Comparison of ENCODE assay signal across 9 cellular contexts in genomic region chr5:180718810-180719453, GRCh38. TPM values are rescaled to one million over a fixed set of nuclear protein-coding genes. Genes with fewer than 3 reads are reported as not detected.
A peak's percentile ranks its signal among the peaks of the same experiment; 100 is the strongest.
DNase-seq lines count a peak whose midpoint lies in the region; ATAC-seq, FAIRE-seq and TF ChIP-seq lines count a peak whose summit lies in the region.
"Had no signal": no experiment of that assay in that cellular context is flagged by ENCODE, and none has a peak within 500 bp of the region (broad histone marks: within the 10 kb centered on the region; RNA-seq: fewer than 3 reads in every experiment).

No MANE protein-coding gene starts in this region.

- FAIRE-seq in kidney (lab: Jason Lieb, UNC), result peak; percentile 23

- intact Hi-C loops in ascending aorta (cut with DNase I), result no loop called here
- intact Hi-C loops in kidney (cut with DNase I), result no loop called here
- intact Hi-C loops in gastrocnemius medialis (cut with DNase I; ENCODE audit: low total_unique reads), result no loop called here

- H3K27ac ChIP-seq in ascending aorta (no peak overlapping the region), kidney (ENCODE audit: low read depth in 2 of 2, low read length in 2 of 2) (no peak overlapping the region), upper lobe of left lung (no peak overlapping the region), gastrocnemius medialis (no peak overlapping the region)

- TF ChIP-seq POLR2A in upper lobe of left lung (IDR thresholded peaks at IDR 0.05) (no peak), gastrocnemius medialis (IDR thresholded peaks at IDR 0.05) (no peak)

- H3K36me3 ChIP-seq in ascending aorta, result no peaks in the 10 kb centered on the region
- no peaks in the 10 kb centered on the region for H3K36me3 ChIP-seq in kidney (ENCODE audit: control insufficient read depth in 1 of 2, insufficient read depth in 2 of 2, low read length in 2 of 2)
- H3K36me3 ChIP-seq in upper lobe of left lung, result no peaks in the 10 kb centered on the region
- no peaks in the 10 kb centered on the region for H3K36me3 ChIP-seq in gastrocnemius medialis

- no peak for TF ChIP-seq EP300 in upper lobe of left lung (IDR thresholded peaks at IDR 0.05)

- 46 to 47% methylated on average over 6 of the region's 6 CpGs for WGBS in upper lobe of left lung, 2 donors

- in situ Hi-C loops in gastrocnemius medialis (cut with MboI; ENCODE audit: low sequenced_read_pairs in 4 of 4), result no loop called here

- no peak overlapping the region for H3K4me3 ChIP-seq in ascending aorta
- H3K4me3 ChIP-seq in kidney (ENCODE audit: low read length in 2 of 2), result no peak overlapping the region
- H3K4me3 ChIP-seq in upper lobe of left lung, result no peak overlapping the region
- no peak overlapping the region for H3K4me3 ChIP-seq in gastrocnemius medialis

- ATAC-seq in upper lobe of left lung (ENCODE audit: low FRiP score in 2 of 2), result no peak
- no peak for ATAC-seq in gastrocnemius medialis

- no peak overlapping the region for H3K9ac ChIP-seq in kidney (ENCODE audit: low read length in 2 of 2)

- H3K27me3 ChIP-seq in ascending aorta (no peaks in the 10 kb centered on the region), upper lobe of left lung (no peaks in the 10 kb centered on the region), gastrocnemius medialis (peaks cover 0 to 3% (median 0%) of the 10 kb centered on the region in 3 donors)

- no peaks in the 10 kb centered on the region for H3K4me1 ChIP-seq in ascending aorta
- no peaks in the 10 kb centered on the region for H3K4me1 ChIP-seq in kidney (ENCODE audit: control insufficient read depth in 1 of 2, insufficient read depth in 1 of 2, low read depth in 1 of 2, low read length in 2 of 2)
- H3K4me1 ChIP-seq in upper lobe of left lung, result no peaks in the 10 kb centered on the region
- no peaks in the 10 kb centered on the region for H3K4me1 ChIP-seq in gastrocnemius medialis

- TF ChIP-seq CTCF in AG09319 (IDR thresholded peaks at IDR 0.05; ENCODE audit: low read depth, low read length) (peak; percentile 64), ascending aorta (IDR thresholded peaks at IDR 0.05) (peak in 2 of 3 experiments; percentile 34 to 46), kidney (IDR thresholded peaks at IDR 0.05; ENCODE audit: borderline replicate concordance, extremely low read depth, insufficient read depth) (peak; percentile 30), upper lobe of left lung (IDR thresholded peaks at IDR 0.05) (peak in 5 of 6 experiments; percentile 24 to 54 (median 30)), gastrocnemius medialis (IDR thresholded peaks at IDR 0.05 in 4 of 5, conservative IDR thresholded peaks at IDR 0.05 in 1 of 5) (peak in 1 of 5 experiments; percentile 26)

- H3K9me3 ChIP-seq in ascending aorta (no peaks in the 10 kb centered on the region), kidney (ENCODE audit: control insufficient read depth in 1 of 2, low read length in 2 of 2) (no peaks in the 10 kb centered on the region), upper lobe of left lung (no peaks in the 10 kb centered on the region), gastrocnemius medialis (no peaks in the 10 kb centered on the region)

- DNase-seq in AG09319 (ENCODE audit: extremely low read depth, low read depth) (peak; percentile 2), GM03348 (ENCODE audit: low spot score) (peak; percentile 42), NCI-H774 (lab: John Stamatoyannopoulos, UW) (peak; percentile 2), ascending aorta (ENCODE audit: low spot score in 2 of 2) (no peak), kidney (no peak), upper lobe of left lung (no peak), DMS153 (lab: John Stamatoyannopoulos, UW) (no peak), gastrocnemius medialis (no peak)

RNA-seq across cellular contexts. Expression of gene OR2Y1, which starts 20.9 kb away (rescaled TPM):
- total RNA-seq in ascending aorta (not detected), kidney (not detected), upper lobe of left lung (not detected), gastrocnemius medialis (not detected)
- polyA plus RNA-seq in kidney (ENCODE audit: insufficient read depth, low read depth, low replicate concordance), result not detected
- total RNA-seq: pulmonary artery endothelial cell had no signal

Comparison
In these comparisons a context has a peak if more than half of its experiments do, and no peak if none do; other contexts are left out.
1. DNase-seq: peak in AG09319 (single experiment), GM03348 (single experiment) and NCI-H774 (single experiment); none in ascending aorta (0 of 2), kidney (single experiment), upper lobe of left lung (0 of 2), DMS153 (single experiment) and gastrocnemius medialis (0 of 2).